20 cellular contexts compared by ENCODE assay signal in the genomic region with DNA sequence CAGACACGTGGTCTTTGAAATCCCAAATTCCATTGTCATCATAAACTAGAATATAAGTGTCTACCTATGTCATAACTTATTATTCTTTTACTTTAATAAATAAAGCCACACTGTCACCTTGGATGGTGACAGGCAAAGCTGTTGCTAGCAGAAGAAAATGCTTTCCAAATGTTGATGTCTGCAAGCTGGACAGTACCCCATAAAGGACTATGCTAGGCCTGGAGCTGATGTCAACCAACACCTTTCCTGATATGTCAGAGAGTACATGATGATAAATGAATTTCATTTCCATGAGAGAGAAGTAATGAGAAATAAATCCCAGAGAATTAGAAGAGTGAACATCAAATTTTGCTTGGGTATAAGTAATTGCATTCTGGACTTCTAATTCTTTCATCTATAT.
"Had no signal": no experiment of that assay in that cellular context is flagged by ENCODE, and none has a peak within 500 bp of the region (broad histone marks: within the 10 kb centered on the region; RNA-seq: fewer than 3 reads in every experiment).

No MANE protein-coding gene starts in this region.

- H3K4me3 Mint-ChIP-seq: natural killer cell treated with Interleukin-12 subunit alpha and Interleukin-12 subunit beta and Interleukin-15 and Interleukin-18, amount 100 ng/mL, for 72 hours; neural progenitor cell; type B pancreatic cell had no signal

- H3K36me3 ChIP-seq: pancreas, thyroid gland had no signal

- H3K27ac Mint-ChIP-seq: neural progenitor cell, progenitor cell of endocrine pancreas, type B pancreatic cell had no signal

- H3K27ac ChIP-seq: dorsolateral prefrontal cortex, left lung, neural progenitor cell, pancreas, right lobe of liver, suprapubic skin, thyroid gland had no signal

- H3K9me3 Mint-ChIP-seq: natural killer cell treated with Interleukin-12 subunit alpha and Interleukin-12 subunit beta and Interleukin-15 and Interleukin-18, amount 100 ng/mL, for 72 hours; neural progenitor cell; type B pancreatic cell had no signal

- H3K4me1 ChIP-seq: left lung, neural progenitor cell, pancreas, right lobe of liver, suprapubic skin, thyroid gland had no signal

- H3K4me3 ChIP-seq: dorsolateral prefrontal cortex, left lung, lung, neural progenitor cell, pancreas, right lobe of liver, suprapubic skin, thyroid gland had no signal

- H3K27me3 Mint-ChIP-seq: natural killer cell treated with Interleukin-12 subunit alpha and Interleukin-12 subunit beta and Interleukin-15 and Interleukin-18, amount 100 ng/mL, for 72 hours; progenitor cell of endocrine pancreas; type B pancreatic cell had no signal

- DNase-seq: cortex of kidney; dorsolateral prefrontal cortex; effector CD8-positive, alpha-beta T cell; islet precursor cell; left lung; mesenchymal stem cell; midbrain; occipital lobe; pancreas; right lobe of liver; stimulated activated CD4-positive, alpha-beta T cell treated with anti-CD3 and anti-CD28 coated beads, Interleukin-4, amount 100 ng/mL, for 1 hour; stimulated activated CD8-positive, alpha-beta memory T cell treated with anti-CD3 and anti-CD28 coated beads, Interleukin-4, amount 100 ng/mL, for 48 hours; stimulated activated naive CD4-positive, alpha-beta T cell; thyroid gland had no signal

- H3K27me3 ChIP-seq: dorsolateral prefrontal cortex, left lung, neural progenitor cell, pancreas, right lobe of liver, suprapubic skin, thyroid gland had no signal

- H3K9me3 ChIP-seq: left lung, pancreas, right lobe of liver, suprapubic skin, thyroid gland had no signal

- H3K4me1 Mint-ChIP-seq: neural progenitor cell had no signal

- ATAC-seq: left lung, pancreas, right lobe of liver had no signal

- H3K36me3 Mint-ChIP-seq: natural killer cell treated with Interleukin-12 subunit alpha and Interleukin-12 subunit beta and Interleukin-15 and Interleukin-18, amount 100 ng/mL, for 72 hours had no signal
